ENCODE assay signal across 32 cellular contexts in genomic region chrX:105662248-105662647, GRCh38.
"Had no signal": no experiment of that assay in that cellular context is flagged by ENCODE, and none has a peak within 500 bp of the region (broad histone marks: within the 10 kb centered on the region; RNA-seq: fewer than 3 reads in every experiment).

No MANE protein-coding gene starts in this region.

- DNase-seq: activated CD4-positive, alpha-beta memory T cell treated with anti-CD3 and anti-CD28 coated beads, Interleukin-2, amount 10 ng/mL, durations not matched to agents 7 days and 5 days; activated CD4-positive, alpha-beta T cell treated with anti-CD3 and anti-CD28 coated beads for 1 hour; activated CD4-positive, alpha-beta T cell treated with anti-CD3 and anti-CD28 coated beads for 48 hours; activated CD4-positive, CD25-positive, alpha-beta regulatory T cell; activated CD8-positive, alpha-beta memory T cell treated with anti-CD3 and anti-CD28 coated beads for 24 hours; activated CD8-positive, alpha-beta memory T cell treated with anti-CD3 and anti-CD28 coated beads, Interleukin-2, amount 10 ng/mL, durations not matched to agents 7 days and 5 days; activated CD8-positive, alpha-beta memory T cell treated with anti-CD3 and anti-CD28 coated beads, Interleukin-2, amount 50 U/mL, for 48 hours; activated effector memory CD4-positive, alpha-beta T cell treated with anti-CD3 and anti-CD28 coated beads, Interleukin-2, amount 50 U/mL, for 16 hours; activated naive CD4-positive, alpha-beta T cell; activated naive CD4-positive, alpha-beta T cell treated with anti-CD3 and anti-CD28 coated beads, Interleukin-2, amount 50 U/mL, for 16 hours; activated naive CD8-positive, alpha-beta T cell treated with anti-CD3 and anti-CD28 coated beads for 36 hours; activated T-cell treated with anti-CD3 and anti-CD28 coated beads, Interleukin-2, amount 50 U/mL, for 48 hours; amniotic stem cell; aorta; Kasumi-1; NCI-H1092 treated with DMSO at 0.1 percent for 48 hours; NCI-H1417 treated with DMSO at 0.1 percent for 48 hours; NCI-H187 treated with DMSO at 0.1 percent for 48 hours; NCI-H2081 treated with DMSO at 0.1 percent for 48 hours; NCI-H2171; NCI-H510A; NCI-H526; NCI-H748 treated with DMSO at 0.1 percent for 48 hours; NK-92 treated with Interleukin-12 subunit alpha and Interleukin-12 subunit beta, amount 100 ng/mL, for 24 hours; PC-9; SIG-M5; T1000; WERI-Rb-1 had no signal

- ATAC-seq: activated CD8-positive, alpha-beta memory T cell treated with anti-CD3 and anti-CD28 coated beads, Interleukin-2, amount 10 ng/mL, durations not matched to agents 7 days and 5 days; activated T-helper 17 cell treated with anti-CD3 and anti-CD28 coated beads, Interleukin-2, amount 50 U/mL, for 72 hours; Right ventricle myocardium inferior had no signal

- H3K36me3 ChIP-seq: WERI-Rb-1 had no signal

- H3K27ac ChIP-seq: PC-9, RWPE1, WERI-Rb-1 had no signal

- H3K36me3 Mint-ChIP-seq: activated CD8-positive, alpha-beta memory T cell treated with anti-CD3 and anti-CD28 coated beads, Interleukin-2, amount 10 ng/mL, durations not matched to agents 7 days and 5 days; activated naive CD8-positive, alpha-beta T cell treated with anti-CD3 and anti-CD28 coated beads for 36 hours had no signal

- FAIRE-seq: RCC 7860 had no signal

- H2AFZ ChIP-seq: PC-9 had no signal

- H3K27me3 Mint-ChIP-seq: activated CD4-positive, alpha-beta memory T cell treated with anti-CD3 and anti-CD28 coated beads, Interleukin-2, amount 10 ng/mL, durations not matched to agents 7 days and 5 days; activated CD8-positive, alpha-beta memory T cell treated with anti-CD3 and anti-CD28 coated beads, Interleukin-2, amount 10 ng/mL, durations not matched to agents 7 days and 5 days; activated naive CD8-positive, alpha-beta T cell treated with anti-CD3 and anti-CD28 coated beads for 36 hours; activated T-helper 17 cell treated with anti-CD3 and anti-CD28 coated beads, Interleukin-2, amount 50 U/mL, for 72 hours had no signal

- H3K4me3 ChIP-seq: PC-9 had no signal

- H3K4me3 Mint-ChIP-seq: activated CD4-positive, alpha-beta memory T cell treated with anti-CD3 and anti-CD28 coated beads, Interleukin-2, amount 10 ng/mL, durations not matched to agents 7 days and 5 days; activated CD8-positive, alpha-beta memory T cell treated with anti-CD3 and anti-CD28 coated beads, Interleukin-2, amount 10 ng/mL, durations not matched to agents 7 days and 5 days; activated naive CD8-positive, alpha-beta T cell treated with anti-CD3 and anti-CD28 coated beads for 36 hours; activated T-helper 17 cell treated with anti-CD3 and anti-CD28 coated beads, Interleukin-2, amount 50 U/mL, for 72 hours had no signal

- H3K4me1 Mint-ChIP-seq: activated CD4-positive, alpha-beta memory T cell treated with anti-CD3 and anti-CD28 coated beads, Interleukin-2, amount 10 ng/mL, durations not matched to agents 7 days and 5 days; activated CD8-positive, alpha-beta memory T cell treated with anti-CD3 and anti-CD28 coated beads, Interleukin-2, amount 10 ng/mL, durations not matched to agents 7 days and 5 days; activated naive CD8-positive, alpha-beta T cell treated with anti-CD3 and anti-CD28 coated beads for 36 hours; activated T-helper 17 cell treated with anti-CD3 and anti-CD28 coated beads, Interleukin-2, amount 50 U/mL, for 72 hours had no signal

- H3K27ac Mint-ChIP-seq: activated CD4-positive, alpha-beta memory T cell treated with anti-CD3 and anti-CD28 coated beads, Interleukin-2, amount 10 ng/mL, durations not matched to agents 7 days and 5 days; activated CD8-positive, alpha-beta memory T cell treated with anti-CD3 and anti-CD28 coated beads, Interleukin-2, amount 10 ng/mL, durations not matched to agents 7 days and 5 days; activated naive CD8-positive, alpha-beta T cell treated with anti-CD3 and anti-CD28 coated beads for 36 hours; activated T-helper 17 cell treated with anti-CD3 and anti-CD28 coated beads, Interleukin-2, amount 50 U/mL, for 72 hours had no signal

- H3K4me2 ChIP-seq: PC-9 had no signal
